In the genomic region with DNA sequence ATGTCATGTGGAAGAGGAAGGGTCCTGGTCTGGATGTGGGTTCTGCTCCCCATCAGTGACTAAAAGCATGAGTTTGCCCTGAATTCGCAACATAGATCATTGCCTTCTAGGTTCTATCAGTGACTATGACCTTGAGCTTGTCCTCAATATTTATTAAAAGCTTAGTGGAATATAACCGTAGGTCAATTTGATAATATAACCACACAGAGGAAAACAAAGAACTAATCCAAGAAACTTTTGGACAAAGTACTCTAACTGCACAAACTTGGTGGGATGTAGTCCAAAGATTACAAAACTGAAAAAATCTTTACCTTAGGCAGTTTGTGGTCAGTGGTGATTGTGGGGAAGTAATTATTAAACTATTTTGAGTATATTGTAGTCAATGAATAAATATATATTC, we compare ENCODE assay signal across 2 cellular contexts.
TF ChIP-seq lines count a peak whose summit lies in the region.

No MANE protein-coding gene starts in this region.

TF ChIP-seq in liver, 16 proteins besides CTCF, POLR2A, EP300 and RAD21 (continued from another document):
- TF ChIP-seq, protein P1, sequence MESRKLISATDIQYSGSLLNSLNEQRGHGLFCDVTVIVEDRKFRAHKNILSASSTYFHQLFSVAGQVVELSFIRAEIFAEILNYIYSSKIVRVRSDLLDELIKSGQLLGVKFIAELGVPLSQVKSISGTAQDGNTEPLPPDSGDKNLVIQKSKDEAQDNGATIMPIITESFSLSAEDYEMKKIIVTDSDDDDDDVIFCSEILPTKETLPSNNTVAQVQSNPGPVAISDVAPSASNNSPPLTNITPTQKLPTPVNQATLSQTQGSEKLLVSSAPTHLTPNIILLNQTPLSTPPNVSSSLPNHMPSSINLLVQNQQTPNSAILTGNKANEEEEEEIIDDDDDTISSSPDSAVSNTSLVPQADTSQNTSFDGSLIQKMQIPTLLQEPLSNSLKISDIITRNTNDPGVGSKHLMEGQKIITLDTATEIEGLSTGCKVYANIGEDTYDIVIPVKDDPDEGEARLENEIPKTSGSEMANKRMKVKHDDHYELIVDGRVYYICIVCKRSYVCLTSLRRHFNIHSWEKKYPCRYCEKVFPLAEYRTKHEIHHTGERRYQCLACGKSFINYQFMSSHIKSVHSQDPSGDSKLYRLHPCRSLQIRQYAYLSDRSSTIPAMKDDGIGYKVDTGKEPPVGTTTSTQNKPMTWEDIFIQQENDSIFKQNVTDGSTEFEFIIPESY (IDR thresholded peaks at IDR 0.05): no peak
- TF ChIP-seq FOXA1 (IDR thresholded peaks at IDR 0.05): no peak

TF ChIP-seq in HepG2, 621 proteins besides CTCF, POLR2A, EP300 and RAD21 (continued from another document):
- no peak for TF ChIP-seq FOXP4 (CRISPR knock-in tag; IDR thresholded peaks at IDR 0.05)
- no peak for TF ChIP-seq ARNTL (CRISPR knock-in tag; IDR thresholded peaks at IDR 0.05)
- TF ChIP-seq ZNF432 (CRISPR knock-in tag; IDR thresholded peaks at IDR 0.05; ENCODE audit: borderline replicate concordance): no peak
- no peak for TF ChIP-seq CAMTA2 (CRISPR knock-in tag; IDR thresholded peaks at IDR 0.05; ENCODE audit: borderline replicate concordance)
- no peak for TF ChIP-seq TEAD2 (CRISPR knock-in tag; IDR thresholded peaks at IDR 0.05)
- no peak for TF ChIP-seq ZBTB3 (CRISPR knock-in tag; IDR thresholded peaks at IDR 0.05; ENCODE audit: borderline replicate concordance, low read depth)
- no peak for TF ChIP-seq BATF2 (CRISPR knock-in tag; IDR thresholded peaks at IDR 0.05)
- no peak for TF ChIP-seq ZNF670 (CRISPR knock-in tag; IDR thresholded peaks at IDR 0.05; ENCODE audit: borderline replicate concordance)
- TF ChIP-seq, protein P2, sequence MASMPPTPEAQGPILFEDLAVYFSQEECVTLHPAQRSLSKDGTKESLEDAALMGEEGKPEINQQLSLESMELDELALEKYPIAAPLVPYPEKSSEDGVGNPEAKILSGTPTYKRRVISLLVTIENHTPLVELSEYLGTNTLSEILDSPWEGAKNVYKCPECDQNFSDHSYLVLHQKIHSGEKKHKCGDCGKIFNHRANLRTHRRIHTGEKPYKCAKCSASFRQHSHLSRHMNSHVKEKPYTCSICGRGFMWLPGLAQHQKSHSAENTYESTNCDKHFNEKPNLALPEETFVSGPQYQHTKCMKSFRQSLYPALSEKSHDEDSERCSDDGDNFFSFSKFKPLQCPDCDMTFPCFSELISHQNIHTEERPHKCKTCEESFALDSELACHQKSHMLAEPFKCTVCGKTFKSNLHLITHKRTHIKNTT (CRISPR knock-in tag; IDR thresholded peaks at IDR 0.05): no peak
- no peak for TF ChIP-seq E2F2 (CRISPR knock-in tag; IDR thresholded peaks at IDR 0.05; ENCODE audit: borderline replicate concordance)
- TF ChIP-seq HNRNPUL1 (IDR thresholded peaks at IDR 0.05; ENCODE audit: low read depth, low read length): no peak
- TF ChIP-seq, protein P3, sequence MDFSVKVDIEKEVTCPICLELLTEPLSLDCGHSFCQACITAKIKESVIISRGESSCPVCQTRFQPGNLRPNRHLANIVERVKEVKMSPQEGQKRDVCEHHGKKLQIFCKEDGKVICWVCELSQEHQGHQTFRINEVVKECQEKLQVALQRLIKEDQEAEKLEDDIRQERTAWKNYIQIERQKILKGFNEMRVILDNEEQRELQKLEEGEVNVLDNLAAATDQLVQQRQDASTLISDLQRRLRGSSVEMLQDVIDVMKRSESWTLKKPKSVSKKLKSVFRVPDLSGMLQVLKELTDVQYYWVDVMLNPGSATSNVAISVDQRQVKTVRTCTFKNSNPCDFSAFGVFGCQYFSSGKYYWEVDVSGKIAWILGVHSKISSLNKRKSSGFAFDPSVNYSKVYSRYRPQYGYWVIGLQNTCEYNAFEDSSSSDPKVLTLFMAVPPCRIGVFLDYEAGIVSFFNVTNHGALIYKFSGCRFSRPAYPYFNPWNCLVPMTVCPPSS (IDR thresholded peaks at IDR 0.05): no peak
- no peak for TF ChIP-seq KDM3A (CRISPR knock-in tag; IDR thresholded peaks at IDR 0.05; ENCODE audit: low read depth)
- no peak for TF ChIP-seq GABPA (IDR thresholded peaks at IDR 0.05; ENCODE audit: low read depth, low read length)
- TF ChIP-seq GABPA (CRISPR knock-in tag; IDR thresholded peaks at IDR 0.05; ENCODE audit: low read depth): no peak
- no peak for TF ChIP-seq ZNF768 (CRISPR knock-in tag; IDR thresholded peaks at IDR 0.05)
- no peak for TF ChIP-seq ZNF652 (CRISPR knock-in tag; IDR thresholded peaks at IDR 0.05; ENCODE audit: borderline replicate concordance, low read depth)
- no peak for TF ChIP-seq ZNF704 (CRISPR knock-in tag; IDR thresholded peaks at IDR 0.05; ENCODE audit: borderline replicate concordance)
